ENCODE assay signal across 18 cellular contexts in genomic region chr2:207584952-207585351, GRCh38.
"Had no signal": no experiment of that assay in that cellular context is flagged by ENCODE, and none has a peak within 500 bp of the region (broad histone marks: within the 10 kb centered on the region; RNA-seq: fewer than 3 reads in every experiment).

No MANE protein-coding gene starts in this region.

- H3K4me3 ChIP-seq: breast epithelium, hepatocyte, left lung, neural progenitor cell, spleen, upper lobe of right lung had no signal

- ATAC-seq: activated CD8-positive, alpha-beta memory T cell treated with anti-CD3 and anti-CD28 coated beads, Interleukin-2, amount 10 ng/mL, durations not matched to agents 7 days and 5 days; activated CD8-positive, alpha-beta T cell treated with anti-CD3 and anti-CD28 coated beads for 36 hours; left lung; upper lobe of right lung had no signal

- H3K4me1 ChIP-seq: breast epithelium, left lung, neural progenitor cell, spleen, upper lobe of right lung had no signal

- H3K9me3 Mint-ChIP-seq: immature natural killer cell had no signal

- H3K4me1 Mint-ChIP-seq: neural progenitor cell had no signal

- H3K27ac Mint-ChIP-seq: activated CD8-positive, alpha-beta memory T cell treated with anti-CD3 and anti-CD28 coated beads, Interleukin-2, amount 10 ng/mL, durations not matched to agents 7 days and 5 days; activated CD8-positive, alpha-beta T cell treated with anti-CD3 and anti-CD28 coated beads for 36 hours; activated naive CD8-positive, alpha-beta T cell treated with anti-CD3 and anti-CD28 coated beads, Interleukin-2, amount 10 ng/mL, durations not matched to agents 7 days and 5 days; neural progenitor cell had no signal

- DNase-seq: activated CD4-positive, alpha-beta T cell treated with anti-CD3 and anti-CD28 coated beads for 48 hours; activated CD8-positive, alpha-beta memory T cell treated with anti-CD3 and anti-CD28 coated beads, Interleukin-2, amount 10 ng/mL, durations not matched to agents 7 days and 5 days; activated CD8-positive, alpha-beta T cell treated with anti-CD3 and anti-CD28 coated beads for 36 hours; activated naive CD4-positive, alpha-beta T cell treated with Interleukin-2 at 50 U/mL for 16 hours; activated naive CD8-positive, alpha-beta T cell treated with anti-CD3 and anti-CD28 coated beads, Interleukin-2, amount 10 ng/mL, durations not matched to agents 7 days and 5 days; amniotic stem cell; foreskin fibroblast; immature natural killer cell; left lung; mammary epithelial cell; midbrain; spleen; stimulated activated CD4-positive, alpha-beta T cell treated with anti-CD3 and anti-CD28 coated beads, Interleukin-4, amount 100 ng/mL, for 1 hour; stimulated activated naive CD4-positive, alpha-beta T cell treated with Interleukin-2 at 50 U/mL for 16 hours; upper lobe of right lung had no signal

- H3K27me3 Mint-ChIP-seq: activated CD8-positive, alpha-beta memory T cell treated with anti-CD3 and anti-CD28 coated beads, Interleukin-2, amount 10 ng/mL, durations not matched to agents 7 days and 5 days; activated CD8-positive, alpha-beta T cell treated with anti-CD3 and anti-CD28 coated beads for 36 hours; activated naive CD8-positive, alpha-beta T cell treated with anti-CD3 and anti-CD28 coated beads, Interleukin-2, amount 10 ng/mL, durations not matched to agents 7 days and 5 days had no signal

- H3K4me3 Mint-ChIP-seq: activated CD8-positive, alpha-beta memory T cell treated with anti-CD3 and anti-CD28 coated beads, Interleukin-2, amount 10 ng/mL, durations not matched to agents 7 days and 5 days; activated CD8-positive, alpha-beta T cell treated with anti-CD3 and anti-CD28 coated beads for 36 hours; activated naive CD8-positive, alpha-beta T cell treated with anti-CD3 and anti-CD28 coated beads, Interleukin-2, amount 10 ng/mL, durations not matched to agents 7 days and 5 days; immature natural killer cell; neural progenitor cell had no signal

- H3K27ac ChIP-seq: breast epithelium, hepatocyte, left lung, neural progenitor cell, spleen, upper lobe of right lung had no signal

- H3K27me3 ChIP-seq: breast epithelium, hepatocyte, left lung, neural progenitor cell, spleen, upper lobe of right lung had no signal

- H3K9me3 ChIP-seq: breast epithelium, left lung, spleen, upper lobe of right lung had no signal
